In the genomic region with DNA sequence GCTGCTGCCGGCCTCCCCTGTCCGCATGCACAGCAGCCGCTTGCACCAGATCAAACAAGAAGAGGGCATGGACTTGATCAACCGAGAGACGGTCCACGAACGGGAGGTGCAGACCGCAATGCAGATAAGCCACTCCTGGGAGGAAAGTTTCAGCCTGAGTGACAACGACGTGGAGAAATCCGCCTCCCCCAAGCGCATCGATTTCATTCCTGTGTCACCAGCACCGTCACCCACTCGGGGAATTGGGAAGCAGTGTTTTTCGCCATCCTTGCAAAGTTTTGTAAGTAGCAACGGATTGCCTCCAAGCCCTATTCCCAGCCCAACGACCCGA, we compare ENCODE assay signal across 1 cellular context.
TF ChIP-seq lines count a peak whose summit lies in the region.

No MANE protein-coding gene starts in this region.

TF ChIP-seq in HepG2, 621 proteins besides CTCF, POLR2A, EP300 and RAD21 (continued from another document):
- TF ChIP-seq, protein P1, sequence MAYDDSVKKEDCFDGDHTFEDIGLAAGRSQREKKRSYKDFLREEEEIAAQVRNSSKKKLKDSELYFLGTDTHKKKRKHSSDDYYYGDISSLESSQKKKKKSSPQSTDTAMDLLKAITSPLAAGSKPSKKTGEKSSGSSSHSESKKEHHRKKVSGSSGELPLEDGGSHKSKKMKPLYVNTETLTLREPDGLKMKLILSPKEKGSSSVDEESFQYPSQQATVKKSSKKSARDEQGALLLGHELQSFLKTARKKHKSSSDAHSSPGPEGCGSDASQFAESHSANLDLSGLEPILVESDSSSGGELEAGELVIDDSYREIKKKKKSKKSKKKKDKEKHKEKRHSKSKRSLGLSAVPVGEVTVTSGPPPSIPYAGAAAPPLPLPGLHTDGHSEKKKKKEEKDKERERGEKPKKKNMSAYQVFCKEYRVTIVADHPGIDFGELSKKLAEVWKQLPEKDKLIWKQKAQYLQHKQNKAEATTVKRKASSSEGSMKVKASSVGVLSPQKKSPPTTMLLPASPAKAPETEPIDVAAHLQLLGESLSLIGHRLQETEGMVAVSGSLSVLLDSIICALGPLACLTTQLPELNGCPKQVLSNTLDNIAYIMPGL (CRISPR knock-in tag; IDR thresholded peaks at IDR 0.05; ENCODE audit: borderline replicate concordance in 1 of 2, low read depth in 1 of 2) = 0 out of 4 replicates have a peak, but pooled peaks of 1 of the 2 experiments have one; percentile 34
- TF ChIP-seq MED13 (CRISPR knock-in tag; IDR thresholded peaks at IDR 0.05) = no peak
- TF ChIP-seq YEATS4 (CRISPR knock-in tag; IDR thresholded peaks at IDR 0.05; ENCODE audit: borderline replicate concordance) = peak; percentile 26; the same call in 1 of the 2 replicates
- no peak for TF ChIP-seq ATF7 (IDR thresholded peaks at IDR 0.05)
- no peak for TF ChIP-seq ATF7 (CRISPR knock-in tag; IDR thresholded peaks at IDR 0.05)
- no peak for TF ChIP-seq FOXA1 (IDR thresholded peaks at IDR 0.05)
- TF ChIP-seq FOXA1 (CRISPR knock-in tag; IDR thresholded peaks at IDR 0.05) = peak; percentile 28; the same call in 1 of the 2 replicates
- no peak for TF ChIP-seq MAFG (CRISPR knock-in tag; IDR thresholded peaks at IDR 0.05)
- peak; percentile 38; the same call in 1 of the 2 replicates for TF ChIP-seq ZNF180 (CRISPR knock-in tag; IDR thresholded peaks at IDR 0.05; ENCODE audit: borderline replicate concordance, low read depth)
- TF ChIP-seq, protein P2, sequence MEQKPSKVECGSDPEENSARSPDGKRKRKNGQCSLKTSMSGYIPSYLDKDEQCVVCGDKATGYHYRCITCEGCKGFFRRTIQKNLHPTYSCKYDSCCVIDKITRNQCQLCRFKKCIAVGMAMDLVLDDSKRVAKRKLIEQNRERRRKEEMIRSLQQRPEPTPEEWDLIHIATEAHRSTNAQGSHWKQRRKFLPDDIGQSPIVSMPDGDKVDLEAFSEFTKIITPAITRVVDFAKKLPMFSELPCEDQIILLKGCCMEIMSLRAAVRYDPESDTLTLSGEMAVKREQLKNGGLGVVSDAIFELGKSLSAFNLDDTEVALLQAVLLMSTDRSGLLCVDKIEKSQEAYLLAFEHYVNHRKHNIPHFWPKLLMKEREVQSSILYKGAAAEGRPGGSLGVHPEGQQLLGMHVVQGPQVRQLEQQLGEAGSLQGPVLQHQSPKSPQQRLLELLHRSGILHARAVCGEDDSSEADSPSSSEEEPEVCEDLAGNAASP (CRISPR knock-in tag; IDR thresholded peaks at IDR 0.05; ENCODE audit: borderline replicate concordance) = no peak
- TF ChIP-seq, protein P3, sequence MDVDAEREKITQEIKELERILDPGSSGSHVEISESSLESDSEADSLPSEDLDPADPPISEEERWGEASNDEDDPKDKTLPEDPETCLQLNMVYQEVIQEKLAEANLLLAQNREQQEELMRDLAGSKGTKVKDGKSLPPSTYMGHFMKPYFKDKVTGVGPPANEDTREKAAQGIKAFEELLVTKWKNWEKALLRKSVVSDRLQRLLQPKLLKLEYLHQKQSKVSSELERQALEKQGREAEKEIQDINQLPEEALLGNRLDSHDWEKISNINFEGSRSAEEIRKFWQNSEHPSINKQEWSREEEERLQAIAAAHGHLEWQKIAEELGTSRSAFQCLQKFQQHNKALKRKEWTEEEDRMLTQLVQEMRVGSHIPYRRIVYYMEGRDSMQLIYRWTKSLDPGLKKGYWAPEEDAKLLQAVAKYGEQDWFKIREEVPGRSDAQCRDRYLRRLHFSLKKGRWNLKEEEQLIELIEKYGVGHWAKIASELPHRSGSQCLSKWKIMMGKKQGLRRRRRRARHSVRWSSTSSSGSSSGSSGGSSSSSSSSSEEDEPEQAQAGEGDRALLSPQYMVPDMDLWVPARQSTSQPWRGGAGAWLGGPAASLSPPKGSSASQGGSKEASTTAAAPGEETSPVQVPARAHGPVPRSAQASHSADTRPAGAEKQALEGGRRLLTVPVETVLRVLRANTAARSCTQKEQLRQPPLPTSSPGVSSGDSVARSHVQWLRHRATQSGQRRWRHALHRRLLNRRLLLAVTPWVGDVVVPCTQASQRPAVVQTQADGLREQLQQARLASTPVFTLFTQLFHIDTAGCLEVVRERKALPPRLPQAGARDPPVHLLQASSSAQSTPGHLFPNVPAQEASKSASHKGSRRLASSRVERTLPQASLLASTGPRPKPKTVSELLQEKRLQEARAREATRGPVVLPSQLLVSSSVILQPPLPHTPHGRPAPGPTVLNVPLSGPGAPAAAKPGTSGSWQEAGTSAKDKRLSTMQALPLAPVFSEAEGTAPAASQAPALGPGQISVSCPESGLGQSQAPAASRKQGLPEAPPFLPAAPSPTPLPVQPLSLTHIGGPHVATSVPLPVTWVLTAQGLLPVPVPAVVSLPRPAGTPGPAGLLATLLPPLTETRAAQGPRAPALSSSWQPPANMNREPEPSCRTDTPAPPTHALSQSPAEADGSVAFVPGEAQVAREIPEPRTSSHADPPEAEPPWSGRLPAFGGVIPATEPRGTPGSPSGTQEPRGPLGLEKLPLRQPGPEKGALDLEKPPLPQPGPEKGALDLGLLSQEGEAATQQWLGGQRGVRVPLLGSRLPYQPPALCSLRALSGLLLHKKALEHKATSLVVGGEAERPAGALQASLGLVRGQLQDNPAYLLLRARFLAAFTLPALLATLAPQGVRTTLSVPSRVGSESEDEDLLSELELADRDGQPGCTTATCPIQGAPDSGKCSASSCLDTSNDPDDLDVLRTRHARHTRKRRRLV (CRISPR knock-in tag; IDR thresholded peaks at IDR 0.05) = peak; percentile 69
- TF ChIP-seq ZNF780A (CRISPR knock-in tag; IDR thresholded peaks at IDR 0.05) = peak; percentile 24; the same call in 1 of the 2 replicates
- peak; percentile 4; the same call in 1 of the 2 replicates for TF ChIP-seq SALL1 (CRISPR knock-in tag; IDR thresholded peaks at IDR 0.05)
- TF ChIP-seq TGIF2 (CRISPR knock-in tag; IDR thresholded peaks at IDR 0.05) = peak; percentile 6; the same call in 1 of the 2 replicates
- TF ChIP-seq, protein P4, sequence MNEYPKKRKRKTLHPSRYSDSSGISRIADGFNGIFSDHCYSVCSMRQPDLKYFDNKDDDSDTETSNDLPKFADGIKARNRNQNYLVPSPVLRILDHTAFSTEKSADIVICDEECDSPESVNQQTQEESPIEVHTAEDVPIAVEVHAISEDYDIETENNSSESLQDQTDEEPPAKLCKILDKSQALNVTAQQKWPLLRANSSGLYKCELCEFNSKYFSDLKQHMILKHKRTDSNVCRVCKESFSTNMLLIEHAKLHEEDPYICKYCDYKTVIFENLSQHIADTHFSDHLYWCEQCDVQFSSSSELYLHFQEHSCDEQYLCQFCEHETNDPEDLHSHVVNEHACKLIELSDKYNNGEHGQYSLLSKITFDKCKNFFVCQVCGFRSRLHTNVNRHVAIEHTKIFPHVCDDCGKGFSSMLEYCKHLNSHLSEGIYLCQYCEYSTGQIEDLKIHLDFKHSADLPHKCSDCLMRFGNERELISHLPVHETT (CRISPR knock-in tag; conservative IDR thresholded peaks at IDR 0.05) = 0 out of 2 replicates have a peak, but pooled peaks have one; percentile 3
- TF ChIP-seq ATF7-NPFF (CRISPR knock-in tag; IDR thresholded peaks at IDR 0.05; ENCODE audit: low read depth) = 0 out of 2 replicates have a peak, but pooled peaks have one; percentile 10
- peak; percentile 42; the same call in 1 of the 2 replicates for TF ChIP-seq DR1 (CRISPR knock-in tag; IDR thresholded peaks at IDR 0.05)
- TF ChIP-seq, protein P5, sequence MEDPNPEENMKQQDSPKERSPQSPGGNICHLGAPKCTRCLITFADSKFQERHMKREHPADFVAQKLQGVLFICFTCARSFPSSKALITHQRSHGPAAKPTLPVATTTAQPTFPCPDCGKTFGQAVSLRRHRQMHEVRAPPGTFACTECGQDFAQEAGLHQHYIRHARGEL (CRISPR knock-in tag; IDR thresholded peaks at IDR 0.05) = no peak
- no peak for TF ChIP-seq ZNF674 (CRISPR knock-in tag; IDR thresholded peaks at IDR 0.05; ENCODE audit: low read depth)
- TF ChIP-seq HCFC1 (IDR thresholded peaks at IDR 0.05; ENCODE audit: low read depth, low read length) = no peak
- 0 out of 2 replicates have a peak, but pooled peaks have one; percentile 34 for TF ChIP-seq ZNF776 (CRISPR knock-in tag; IDR thresholded peaks at IDR 0.05)
- no peak for TF ChIP-seq JARID2 (CRISPR knock-in tag; IDR thresholded peaks at IDR 0.05; ENCODE audit: insufficient replicate concordance)
- no peak for TF ChIP-seq ARHGAP35 (CRISPR knock-in tag; IDR thresholded peaks at IDR 0.05; ENCODE audit: borderline replicate concordance)
- TF ChIP-seq ZNF431 (CRISPR knock-in tag; IDR thresholded peaks at IDR 0.05; ENCODE audit: borderline replicate concordance, low read depth) = no peak
- TF ChIP-seq, protein P6, sequence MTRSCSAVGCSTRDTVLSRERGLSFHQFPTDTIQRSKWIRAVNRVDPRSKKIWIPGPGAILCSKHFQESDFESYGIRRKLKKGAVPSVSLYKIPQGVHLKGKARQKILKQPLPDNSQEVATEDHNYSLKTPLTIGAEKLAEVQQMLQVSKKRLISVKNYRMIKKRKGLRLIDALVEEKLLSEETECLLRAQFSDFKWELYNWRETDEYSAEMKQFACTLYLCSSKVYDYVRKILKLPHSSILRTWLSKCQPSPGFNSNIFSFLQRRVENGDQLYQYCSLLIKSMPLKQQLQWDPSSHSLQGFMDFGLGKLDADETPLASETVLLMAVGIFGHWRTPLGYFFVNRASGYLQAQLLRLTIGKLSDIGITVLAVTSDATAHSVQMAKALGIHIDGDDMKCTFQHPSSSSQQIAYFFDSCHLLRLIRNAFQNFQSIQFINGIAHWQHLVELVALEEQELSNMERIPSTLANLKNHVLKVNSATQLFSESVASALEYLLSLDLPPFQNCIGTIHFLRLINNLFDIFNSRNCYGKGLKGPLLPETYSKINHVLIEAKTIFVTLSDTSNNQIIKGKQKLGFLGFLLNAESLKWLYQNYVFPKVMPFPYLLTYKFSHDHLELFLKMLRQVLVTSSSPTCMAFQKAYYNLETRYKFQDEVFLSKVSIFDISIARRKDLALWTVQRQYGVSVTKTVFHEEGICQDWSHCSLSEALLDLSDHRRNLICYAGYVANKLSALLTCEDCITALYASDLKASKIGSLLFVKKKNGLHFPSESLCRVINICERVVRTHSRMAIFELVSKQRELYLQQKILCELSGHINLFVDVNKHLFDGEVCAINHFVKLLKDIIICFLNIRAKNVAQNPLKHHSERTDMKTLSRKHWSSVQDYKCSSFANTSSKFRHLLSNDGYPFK (CRISPR knock-in tag; IDR thresholded peaks at IDR 0.05; ENCODE audit: borderline replicate concordance) = peak; percentile 11; the same call in 1 of the 2 replicates
- no peak for TF ChIP-seq TBX2 (CRISPR knock-in tag; IDR thresholded peaks at IDR 0.05; ENCODE audit: borderline replicate concordance)
- TF ChIP-seq, protein P7, sequence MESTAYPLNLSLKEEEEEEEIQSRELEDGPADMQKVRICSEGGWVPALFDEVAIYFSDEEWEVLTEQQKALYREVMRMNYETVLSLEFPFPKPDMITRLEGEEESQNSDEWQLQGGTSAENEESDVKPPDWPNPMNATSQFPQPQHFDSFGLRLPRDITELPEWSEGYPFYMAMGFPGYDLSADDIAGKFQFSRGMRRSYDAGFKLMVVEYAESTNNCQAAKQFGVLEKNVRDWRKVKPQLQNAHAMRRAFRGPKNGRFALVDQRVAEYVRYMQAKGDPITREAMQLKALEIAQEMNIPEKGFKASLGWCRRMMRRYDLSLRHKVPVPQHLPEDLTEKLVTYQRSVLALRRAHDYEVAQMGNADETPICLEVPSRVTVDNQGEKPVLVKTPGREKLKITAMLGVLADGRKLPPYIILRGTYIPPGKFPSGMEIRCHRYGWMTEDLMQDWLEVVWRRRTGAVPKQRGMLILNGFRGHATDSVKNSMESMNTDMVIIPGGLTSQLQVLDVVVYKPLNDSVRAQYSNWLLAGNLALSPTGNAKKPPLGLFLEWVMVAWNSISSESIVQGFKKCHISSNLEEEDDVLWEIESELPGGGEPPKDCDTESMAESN (CRISPR knock-in tag; conservative IDR thresholded peaks at IDR 0.05) = peak; percentile 8; the same call in 1 of the 2 replicates
- 0 out of 2 replicates have a peak, but pooled peaks have one; percentile 11 for TF ChIP-seq REPIN1 (CRISPR knock-in tag; IDR thresholded peaks at IDR 0.05; ENCODE audit: borderline replicate concordance, low read depth)
- TF ChIP-seq PHF8 (CRISPR knock-in tag; IDR thresholded peaks at IDR 0.05) = peak; percentile 3; the same call in 1 of the 2 replicates
- no peak for TF ChIP-seq XBP1 (CRISPR knock-in tag; IDR thresholded peaks at IDR 0.05)
- no peak for TF ChIP-seq ZBTB7A (CRISPR knock-in tag; IDR thresholded peaks at IDR 0.05)
